In the genomic region with DNA sequence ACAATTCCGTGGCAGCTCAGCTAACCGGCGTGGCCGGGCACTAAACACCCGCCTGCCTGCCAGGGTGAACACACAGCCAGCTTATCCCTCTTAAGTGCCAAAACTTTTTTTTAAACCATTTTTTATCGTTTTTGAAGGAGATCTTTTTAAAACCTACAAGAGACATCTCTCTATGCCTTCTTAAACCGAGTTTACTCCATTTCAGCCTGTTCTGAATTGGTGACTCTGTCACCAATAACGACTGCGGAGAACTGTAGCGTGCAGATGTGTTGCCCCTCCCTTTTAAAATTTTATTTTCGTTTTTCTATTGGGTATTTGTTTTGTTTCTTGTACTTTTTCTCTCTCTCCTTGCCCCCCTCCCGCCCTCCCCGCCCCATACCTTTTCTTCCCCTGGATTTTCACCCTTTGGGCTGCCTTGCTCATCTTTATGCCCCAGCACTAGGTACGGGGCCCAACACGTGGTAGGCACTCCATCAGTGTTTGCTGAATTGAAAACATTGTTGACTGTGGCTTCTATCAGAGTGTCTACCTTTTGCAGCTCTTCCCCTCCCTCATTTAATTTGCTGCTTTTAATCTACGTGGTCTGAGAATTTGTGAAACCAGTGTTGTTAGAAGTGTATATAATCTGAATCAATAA, we compare ENCODE assay signal across 8 cellular contexts. TPM values are rescaled to one million over a fixed set of nuclear protein-coding genes. Genes with fewer than 3 reads are reported as not detected.
DNase-seq lines count a peak whose midpoint lies in the region; ATAC-seq, FAIRE-seq and TF ChIP-seq lines count a peak whose summit lies in the region.

No MANE protein-coding gene starts in this region.

- peaks cover 0 to 2% of the 10 kb centered on the region in 2 donors for H3K27me3 Mint-ChIP-seq in CD8-positive, alpha-beta memory T cell
- no peaks in the 10 kb centered on the region for H3K27me3 Mint-ChIP-seq in osteocyte (ENCODE audit: unreplicated experiment)

- no peak for DNase-seq in CD8-positive, alpha-beta memory T cell
- DNase-seq in Peyer's patch = no peak
- DNase-seq in epithelial cell of prostate (ENCODE audit: low read depth, low spot score) = no peak
- no peak for DNase-seq in osteocyte (ENCODE audit: extremely low spot score, unreplicated experiment)
- no peak for DNase-seq in H54 (ENCODE audit: insufficient read length, low spot score)

- CTCF ChIA-PET in CD8-positive, alpha-beta memory T cell (lab: Charles Lee) = interaction anchor here (1.2 to 3.4 kb wide), 4 partner anchors 11 to 33 kb away, joined by 3 to 17 read pairs (median 10); partner anchors contain the start of gene SOX12

- no peak for FAIRE-seq in H54 (lab: Jason Lieb, UNC)

- H3K9me3 Mint-ChIP-seq in CD8-positive, alpha-beta memory T cell = peaks cover 0 to 4% (median 0%) of the 10 kb centered on the region in 5 donors
- H3K9me3 Mint-ChIP-seq in osteocyte (ENCODE audit: unreplicated experiment) = no peaks in the 10 kb centered on the region

- peaks cover 26% of the 10 kb centered on the region for H3K4me1 ChIP-seq in CD8-positive, alpha-beta memory T cell (ENCODE audit: insufficient read depth, low read length)
- H3K4me1 ChIP-seq in Peyer's patch = peaks cover 6 to 40% (median 11%) of the 10 kb centered on the region in 4 donors

- no peak for TF ChIP-seq CTCF in Peyer's patch (IDR thresholded peaks at IDR 0.05)
- TF ChIP-seq CTCF in osteocyte (IDR thresholded peaks at IDR 0.05) = no peak

- H3K4me3 Mint-ChIP-seq in CD8-positive, alpha-beta memory T cell = peak overlapping the region; percentile 96 to 100 (median 98)
- peak overlapping the region; percentile 89 for H3K4me3 Mint-ChIP-seq in osteocyte (ENCODE audit: unreplicated experiment)

- peak overlapping the region; percentile 84 for H3K27ac ChIP-seq in CD8-positive, alpha-beta memory T cell (ENCODE audit: low read depth, low read length)
- H3K27ac ChIP-seq in Peyer's patch = peak overlapping the region; percentile 99
- H3K27ac ChIP-seq in epithelial cell of prostate = peak overlapping the region; percentile 96

- H3K36me3 Mint-ChIP-seq in CD8-positive, alpha-beta memory T cell = peaks cover 0 to 24% (median 2%) of the 10 kb centered on the region in 3 donors
- peaks cover 2% of the 10 kb centered on the region for H3K36me3 Mint-ChIP-seq in osteocyte (ENCODE audit: unreplicated experiment)

- H3K4me1 Mint-ChIP-seq in CD8-positive, alpha-beta memory T cell = peaks cover 37 to 47% (median 42%) of the 10 kb centered on the region in 3 donors
- H3K4me1 Mint-ChIP-seq in osteocyte (ENCODE audit: unreplicated experiment) = peaks cover 46% of the 10 kb centered on the region

- ATAC-seq in HG03159 (IDR thresholded peaks at IDR 0.05; ENCODE audit: unreplicated experiment) = no peak
- no peak for ATAC-seq in GM18868 (IDR thresholded peaks at IDR 0.05; ENCODE audit: unreplicated experiment)
- no peak for ATAC-seq in HG03045 (IDR thresholded peaks at IDR 0.05; ENCODE audit: unreplicated experiment)

- H3K27ac Mint-ChIP-seq in CD8-positive, alpha-beta memory T cell = peak overlapping the region; percentile 86 to 99 (median 98)
- H3K27ac Mint-ChIP-seq in osteocyte (ENCODE audit: unreplicated experiment) = peak overlapping the region; percentile 83

- no peaks in the 10 kb centered on the region for H3K9me3 ChIP-seq in CD8-positive, alpha-beta memory T cell (ENCODE audit: low read length)
- H3K9me3 ChIP-seq in Peyer's patch = no peaks in the 10 kb centered on the region

- POLR2A ChIA-PET in CD8-positive, alpha-beta memory T cell (lab: Charles Lee) = interaction anchor here (1.0 to 4.5 kb wide), 4 partner anchors 11 to 33 kb away, joined by 3 to 62 read pairs (median 5); partner anchors contain the start of gene SOX12

- H3K4me3 ChIP-seq in CD8-positive, alpha-beta memory T cell (ENCODE audit: low read length) = peak overlapping the region; percentile 95
- peak overlapping the region; percentile 65 to 97 (median 92) for H3K4me3 ChIP-seq in Peyer's patch

- TF ChIP-seq POLR2A in Peyer's patch (IDR thresholded peaks at IDR 0.05) (no peak), H54 (IDR thresholded peaks at IDR 0.05; ENCODE audit: low read depth, low read length) (no peak)

- H3K36me3 ChIP-seq in CD8-positive, alpha-beta memory T cell (ENCODE audit: insufficient read depth, low read length) = peaks cover 6% of the 10 kb centered on the region
- no peaks in the 10 kb centered on the region for H3K36me3 ChIP-seq in Peyer's patch

- no peaks in the 10 kb centered on the region for H3K27me3 ChIP-seq in CD8-positive, alpha-beta memory T cell (ENCODE audit: insufficient read depth, low read length, poor library complexity, severe bottlenecking)
- no peaks in the 10 kb centered on the region for H3K27me3 ChIP-seq in Peyer's patch

RNA-seq across cellular contexts. Expression of gene ZCCHC3, which starts 1.5 kb away (rescaled TPM):
- total RNA-seq in CD8-positive, alpha-beta memory T cell = 10 to 100 TPM; 25.3 to 25.4 TPM
- 14.1 TPM for polyA plus RNA-seq in CD8-positive, alpha-beta memory T cell
- total RNA-seq in Peyer's patch (10 to 100 TPM in 3 of 4 donors, 1 to 10 TPM in 1; 9.6 to 17.3 (median 13.9) TPM), osteocyte (22.4 and 22.7 TPM in 2 replicates)

RNA-seq across cellular contexts. Expression of gene C20orf96, which starts 8.3 kb away (rescaled TPM):
- total RNA-seq in CD8-positive, alpha-beta memory T cell = 1 to 10 TPM; 3.7 to 4.3 TPM
- 0.46 TPM for polyA plus RNA-seq in CD8-positive, alpha-beta memory T cell
- total RNA-seq in Peyer's patch (10 to 100 TPM in 2 of 4 donors, 1 to 10 TPM in 2; 6.3 to 41.3 (median 10.5) TPM), osteocyte (17.6 and 19.9 TPM in 2 replicates)

RNA-seq across cellular contexts. Expression of gene SOX12, which starts 26.5 kb away (rescaled TPM):
- 1 to 10 TPM; 4.7 to 5.1 TPM for total RNA-seq in CD8-positive, alpha-beta memory T cell
- polyA plus RNA-seq in CD8-positive, alpha-beta memory T cell = 0.64 TPM
- 1 to 10 TPM; 1.4 to 7.4 (median 2.5) TPM for total RNA-seq in Peyer's patch
- 30.8 and 31.7 TPM in 2 replicates for total RNA-seq in osteocyte

RNA-seq across cellular contexts. Expression of gene DEFB132, which starts 41.3 kb away (rescaled TPM):
- total RNA-seq in CD8-positive, alpha-beta memory T cell = not detected
- not detected for polyA plus RNA-seq in CD8-positive, alpha-beta memory T cell
- not detected for total RNA-seq in Peyer's patch
- total RNA-seq in osteocyte = not detected in 2 replicates

RNA-seq across cellular contexts. Expression of gene NRSN2, which starts 48.0 kb away (rescaled TPM):
- 1 to 10 TPM; 7.6 to 9.5 TPM for total RNA-seq in CD8-positive, alpha-beta memory T cell
- 1.0 TPM for polyA plus RNA-seq in CD8-positive, alpha-beta memory T cell
- total RNA-seq in Peyer's patch = 1 to 10 TPM; 2.1 to 5.5 (median 4.6) TPM
- 47.3 and 57.7 TPM in 2 replicates for total RNA-seq in osteocyte
